Comparison of ENCODE assay signal across 23 cellular contexts in genomic region chr14:96627386-96627785, GRCh38.
"Had no signal": no experiment of that assay in that cellular context is flagged by ENCODE, and none has a peak within 500 bp of the region (broad histone marks: within the 10 kb centered on the region; RNA-seq: fewer than 3 reads in every experiment).

No MANE protein-coding gene starts in this region.

- H3K9me3 Mint-ChIP-seq: activated T-helper 1 cell treated with anti-CD3 and anti-CD28 coated beads, Interleukin-12 subunit alpha, Interleukin-12 subunit beta, Interleukin-2, Interleukin-4 antibody, amounts not matched to agents 30 ng/mL and 10 ng/mL and 1 ng/mL, durations not matched to agents 14 hours and 24 hours and 36 hours; effector memory CD8-positive, alpha-beta T cell; nephron; T-helper 1 cell treated with Interleukin-12 subunit alpha and Interleukin-12 subunit beta and Interleukin-4 antibody, amounts not matched to agents 30 μg/mL and 1 μg/mL, for 36 hours had no signal

- H3K27me3 ChIP-seq: hepatocyte, right lobe of liver, tibial nerve had no signal

- H3K4me1 Mint-ChIP-seq: nephron had no signal

- H3K4me2 ChIP-seq: hepatocyte had no signal

- H3K36me3 ChIP-seq: gastrocnemius medialis, neutrophil, right lobe of liver, tibial nerve had no signal

- H3K27ac Mint-ChIP-seq: activated T-helper 1 cell treated with anti-CD3 and anti-CD28 coated beads, Interleukin-12 subunit alpha, Interleukin-12 subunit beta, Interleukin-2, Interleukin-4 antibody, amounts not matched to agents 30 ng/mL and 10 ng/mL and 1 ng/mL, durations not matched to agents 14 hours and 24 hours and 36 hours; effector memory CD8-positive, alpha-beta T cell; nephron; progenitor cell of endocrine pancreas; T-helper 1 cell treated with Interleukin-12 subunit alpha and Interleukin-12 subunit beta and Interleukin-4 antibody, amounts not matched to agents 30 μg/mL and 1 μg/mL, for 36 hours had no signal

- DNase-seq: activated CD4-positive, CD25-positive, alpha-beta regulatory T cell treated with anti-CD3 and anti-CD28 coated beads, Interleukin-2, amount 50 U/mL, for 72 hours; activated gamma-delta T cell treated with Interleukin-2 at 50 U/mL for 16 hours; activated T-cell treated with anti-CD3 and anti-CD28 coated beads for 4 hours; amygdala; caudate nucleus; cortex of kidney; effector memory CD8-positive, alpha-beta T cell; erythroblast; gastrocnemius medialis; glutamatergic neuron; left colon; mammary epithelial cell; stimulated activated naive CD4-positive, alpha-beta T cell treated with Interleukin-2 at 50 U/mL for 16 hours; SW 1271; T-helper 9 cell had no signal

- H3K27ac ChIP-seq: gastrocnemius medialis, hepatocyte, neutrophil, right lobe of liver, tibial nerve had no signal

- H3K79me2 ChIP-seq: hepatocyte had no signal

- H3K4me1 ChIP-seq: gastrocnemius medialis, right lobe of liver, tibial nerve had no signal

- H2AFZ ChIP-seq: hepatocyte had no signal

- H3K4me3 ChIP-seq: gastrocnemius medialis, hepatocyte, right lobe of liver, tibial nerve had no signal

- ATAC-seq: effector memory CD8-positive, alpha-beta T cell; gastrocnemius medialis; left colon; right lobe of liver had no signal

- H3K9me3 ChIP-seq: gastrocnemius medialis, neutrophil, right lobe of liver had no signal

- H3K4me3 Mint-ChIP-seq: activated T-helper 1 cell treated with anti-CD3 and anti-CD28 coated beads, Interleukin-12 subunit alpha, Interleukin-12 subunit beta, Interleukin-2, Interleukin-4 antibody, amounts not matched to agents 30 ng/mL and 10 ng/mL and 1 ng/mL, durations not matched to agents 14 hours and 24 hours and 36 hours; effector memory CD8-positive, alpha-beta T cell; nephron; T-helper 1 cell treated with Interleukin-12 subunit alpha and Interleukin-12 subunit beta and Interleukin-4 antibody, amounts not matched to agents 30 μg/mL and 1 μg/mL, for 36 hours had no signal
